Comparison of ENCODE assay signal across 8 cellular contexts in genomic region chr6:151388997-151389639, GRCh38. TPM values are rescaled to one million over a fixed set of nuclear protein-coding genes. Genes with fewer than 3 reads are reported as not detected.
DNase-seq lines count a peak whose midpoint lies in the region; ATAC-seq and TF ChIP-seq lines count a peak whose summit lies in the region.

No MANE protein-coding gene starts in this region.

- peak overlapping the region; percentile 72 for H3K4me3 ChIP-seq in Caco-2 (ENCODE audit: low read depth, low read length)
- H3K4me3 ChIP-seq in NB4 (ENCODE audit: low read depth, low read length) = peak overlapping the region; percentile 88
- H3K4me3 ChIP-seq in naive thymus-derived CD4-positive, alpha-beta T cell (ENCODE audit: low read length) = peak overlapping the region; percentile 60

- DNase-seq in Caco-2 (no peak), NB4 (ENCODE audit: low read depth) (no peak), chondrocyte (ENCODE audit: low spot score) (no peak), GM13977 (ENCODE audit: low spot score) (no peak), NCI-H510A treated with DMSO at 0.1 percent for 48 hours (lab: John Stamatoyannopoulos, UW) (no peak)
- DNase-seq in naive thymus-derived CD4-positive, alpha-beta T cell = peak in 2 of 9 donors; percentile 18 to 21

- H3K27me3 Mint-ChIP-seq in Caco-2 (ENCODE audit: insufficient read depth, unreplicated experiment) (no peaks in the 10 kb centered on the region), chondrocyte (ENCODE audit: low read depth) (no peaks in the 10 kb centered on the region)
- H3K27me3 Mint-ChIP-seq in naive thymus-derived CD4-positive, alpha-beta T cell = peaks cover 0 to 4% (median 0%) of the 10 kb centered on the region in 5 donors

- in situ Hi-C loops in GM13977 (cut with MboI; ENCODE audit: low pct_unique_long_range_greater_than_20kb, low sequenced_read_pairs, unreplicated experiment) = no loop called here

- peaks cover 18% of the 10 kb centered on the region for H3K4me1 Mint-ChIP-seq in Caco-2 (ENCODE audit: low read depth, unreplicated experiment)
- peaks cover 46% of the 10 kb centered on the region for H3K4me1 Mint-ChIP-seq in chondrocyte (ENCODE audit: low read depth)
- H3K4me1 Mint-ChIP-seq in naive thymus-derived CD4-positive, alpha-beta T cell = peaks cover 34 to 74% (median 67%) of the 10 kb centered on the region in 7 donors

- intact Hi-C loops in Caco-2 (cut with micrococcal nuclease; ENCODE audit: unreplicated experiment) = no loop called here
- intact Hi-C loops in naive thymus-derived CD4-positive, alpha-beta T cell (cut with micrococcal nuclease) = loop anchor here (1.0 to 5.0 kb wide), 5 partner anchors 9 to 52 kb away; no protein-coding TSS in a partner anchor

- peaks cover 1% of the 10 kb centered on the region; the same call in 1 of the 2 replicates for H3K36me3 ChIP-seq in Caco-2 (ENCODE audit: control insufficient read depth, insufficient read depth, low read length)
- peaks cover 0 to 10% (median 0%) of the 10 kb centered on the region in 3 experiments for H3K36me3 ChIP-seq in naive thymus-derived CD4-positive, alpha-beta T cell (ENCODE audit: control insufficient read depth in 2 of 3, insufficient read depth in 3 of 3, low read length in 3 of 3)

- no peak for TF ChIP-seq CTCF in Caco-2 (IDR thresholded peaks at IDR 0.05; ENCODE audit: insufficient read depth in 1 of 2, low read depth in 1 of 2, low read length in 1 of 2, severe bottlenecking in 1 of 2, unreplicated experiment in 1 of 2)
- TF ChIP-seq CTCF in NB4 (IDR thresholded peaks at IDR 0.05; ENCODE audit: low read depth, low read length) = no peak
- no peak for TF ChIP-seq CTCF in chondrocyte (IDR thresholded peaks at IDR 0.05)
- TF ChIP-seq CTCF in GM13977 (IDR thresholded peaks at IDR 0.05; ENCODE audit: extremely low read depth, insufficient read depth, missing control alignments) = no peak

- H3K9me3 ChIP-seq in Caco-2 = no peaks in the 10 kb centered on the region
- no peaks in the 10 kb centered on the region for H3K9me3 ChIP-seq in naive thymus-derived CD4-positive, alpha-beta T cell (ENCODE audit: control insufficient read depth in 2 of 3, low read length in 3 of 3)

- peaks cover 17% of the 10 kb centered on the region for H3K4me1 ChIP-seq in Caco-2
- H3K4me1 ChIP-seq in naive thymus-derived CD4-positive, alpha-beta T cell (ENCODE audit: control insufficient read depth in 2 of 2, insufficient read depth in 2 of 2, low read length in 2 of 2) = peaks cover 32 to 42% of the 10 kb centered on the region in 2 donors

- CTCF ChIA-PET in Caco-2 (lab: Charles Lee) = interaction anchor here (0.7 kb wide), 1 partner anchor 17 kb away, joined by 4 read pairs; no protein-coding TSS in a partner anchor
- CTCF ChIA-PET in naive thymus-derived CD4-positive, alpha-beta T cell (lab: Charles Lee) = interaction anchor here (1.0 to 1.6 kb wide), 3 partner anchors 8 to 375 kb away, joined by 3 to 5 read pairs (median 3); no protein-coding TSS in a partner anchor

- H3K9me3 Mint-ChIP-seq in Caco-2 (ENCODE audit: unreplicated experiment) (no peaks in the 10 kb centered on the region), chondrocyte (ENCODE audit: low read depth) (no peaks in the 10 kb centered on the region)
- H3K9me3 Mint-ChIP-seq in naive thymus-derived CD4-positive, alpha-beta T cell = peaks cover 0 to 5% (median 0%) of the 10 kb centered on the region in 11 donors

- H3K36me3 Mint-ChIP-seq in Caco-2 (ENCODE audit: insufficient read depth, unreplicated experiment) = peaks cover 16% of the 10 kb centered on the region
- no peaks in the 10 kb centered on the region for H3K36me3 Mint-ChIP-seq in chondrocyte (ENCODE audit: low read depth)
- H3K36me3 Mint-ChIP-seq in naive thymus-derived CD4-positive, alpha-beta T cell = peaks cover 3 to 17% (median 4%) of the 10 kb centered on the region in 5 donors

- no peak for TF ChIP-seq POLR2A in NB4 (IDR thresholded peaks at IDR 0.05; ENCODE audit: extremely low read depth, insufficient read length)

- TSS peak; percentile 38 for BruUV-seq in Caco-2 (replicated peaks; lab: Mats Ljungman, UMichigan)

- ATAC-seq in naive thymus-derived CD4-positive, alpha-beta T cell = no peak
- no peak for ATAC-seq in HG02623 (IDR thresholded peaks at IDR 0.05; ENCODE audit: unreplicated experiment)
- ATAC-seq in HG02763 (IDR thresholded peaks at IDR 0.05; ENCODE audit: unreplicated experiment) = no peak

- H3K4me3 Mint-ChIP-seq in Caco-2 (ENCODE audit: unreplicated experiment) (peak overlapping the region; percentile 88), chondrocyte (ENCODE audit: unreplicated experiment) (peak overlapping the region; percentile 76)
- peak overlapping the region; percentile 88 to 99 (median 97) for H3K4me3 Mint-ChIP-seq in naive thymus-derived CD4-positive, alpha-beta T cell

- H3K27me3 ChIP-seq in Caco-2 (replicated peaks; ENCODE audit: control insufficient read depth, insufficient read depth, low read length) = no peaks in the 10 kb centered on the region
- H3K27me3 ChIP-seq in naive thymus-derived CD4-positive, alpha-beta T cell (ENCODE audit: control insufficient read depth in 2 of 2, insufficient read depth in 2 of 2, low read length in 2 of 2) = no peaks in the 10 kb centered on the region

- H3K27ac Mint-ChIP-seq in Caco-2 (ENCODE audit: unreplicated experiment) (peak overlapping the region; percentile 91), chondrocyte (ENCODE audit: unreplicated experiment) (peak overlapping the region; percentile 95)
- H3K27ac Mint-ChIP-seq in naive thymus-derived CD4-positive, alpha-beta T cell = peak overlapping the region; percentile 93 to 98 (median 96)

- POLR2A ChIA-PET in Caco-2 (lab: Charles Lee) = interaction anchor here (0.7 kb wide), 2 partner anchors 34 to 462 kb away, joined by 3 to 7 read pairs; no protein-coding TSS in a partner anchor
- POLR2A ChIA-PET in naive thymus-derived CD4-positive, alpha-beta T cell (lab: Charles Lee) = interaction anchor here (0.6 to 3.8 kb wide), 13 partner anchors 10 to 1594 kb away, joined by 3 to 50 read pairs (median 15); partner anchors contain the start of genes FBXO5 and RMND1

- H3K27ac ChIP-seq in naive thymus-derived CD4-positive, alpha-beta T cell (ENCODE audit: low read depth, low read length) = peak overlapping the region; percentile 96

RNA-seq across cellular contexts. Expression of gene ZBTB2, which starts 2.2 kb away (rescaled TPM):
- total RNA-seq in Caco-2 (2022) (23.7 and 23.9 TPM in 2 replicates), chondrocyte (9.4 to 11.8 TPM (median 10.1 TPM) in 3 replicates)
- total RNA-seq in naive thymus-derived CD4-positive, alpha-beta T cell = 10 to 100 TPM; 15.3 to 26.7 (median 25.5) TPM
- 10 to 100 TPM; 13.8 to 25.7 TPM for polyA plus RNA-seq in naive thymus-derived CD4-positive, alpha-beta T cell
